In genomic region chr3:9703240-9703639, GRCh38 we compare ENCODE assay signal across 26 cellular contexts. TPM values are rescaled to one million over a fixed set of nuclear protein-coding genes. Genes with fewer than 3 reads are reported as not detected.
A peak's percentile ranks its signal among the peaks of the same experiment; 100 is the strongest.
DNase-seq lines count a peak whose midpoint lies in the region; ATAC-seq, FAIRE-seq and TF ChIP-seq lines count a peak whose summit lies in the region.
"Had no signal": no experiment of that assay in that cellular context is flagged by ENCODE, and none has a peak within 500 bp of the region (broad histone marks: within the 10 kb centered on the region; RNA-seq: fewer than 3 reads in every experiment).

No MANE protein-coding gene starts in this region.

- no peaks in the 10 kb centered on the region for H3K79me2 ChIP-seq in astrocyte (ENCODE audit: insufficient read depth, low read length)

- TF ChIP-seq EP300 in suprapubic skin (IDR thresholded peaks at IDR 0.05), result no peak

- in situ Hi-C loops in GM13977 (cut with MboI; ENCODE audit: low pct_unique_long_range_greater_than_20kb, low sequenced_read_pairs, unreplicated experiment), result no loop called here

- peaks cover 14% of the 10 kb centered on the region for H4K20me1 ChIP-seq in astrocyte (ENCODE audit: insufficient read depth, low read length)

- FAIRE-seq in astrocyte (lab: Jason Lieb, UNC), result no peak
- FAIRE-seq in GM12892 (lab: Jason Lieb, UNC), result no peak
- FAIRE-seq: A204.1, GM12891, keratinocyte had no signal

- intact Hi-C loops in activated naive CD4-positive, alpha-beta T cell treated with anti-CD3 and anti-CD28 coated beads for 36 hours (cut with micrococcal nuclease), result no loop called here
- intact Hi-C loops in naive thymus-derived CD4-positive, alpha-beta T cell (cut with micrococcal nuclease), result no loop called here

- ATAC-seq in naive thymus-derived CD4-positive, alpha-beta T cell, result no peak
- no peak for ATAC-seq in GM18909 (IDR thresholded peaks at IDR 0.05; ENCODE audit: poor library complexity, unreplicated experiment)

- H3K27ac ChIP-seq in astrocyte (ENCODE audit: low read depth, low read length) (no peak overlapping the region), suprapubic skin (no peak overlapping the region)
- no peak overlapping the region for H3K27ac ChIP-seq in naive thymus-derived CD4-positive, alpha-beta T cell (ENCODE audit: low read depth, low read length)
- H3K27ac ChIP-seq: brain microvascular endothelial cell, psoas muscle, skin epidermis, upper lobe of left lung had no signal

- TF ChIP-seq POLR2A in suprapubic skin (IDR thresholded peaks at IDR 0.05) (no peak), GM12892 (IDR thresholded peaks at IDR 0.05; ENCODE audit: low read depth, low read length) (no peak)

- H3K27me3 Mint-ChIP-seq in activated naive CD4-positive, alpha-beta T cell treated with anti-CD3 and anti-CD28 coated beads, Interleukin-2, amount 50 U/mL, for 24 hours, result peaks cover 8% of the 10 kb centered on the region
- peaks cover 21% of the 10 kb centered on the region for H3K27me3 Mint-ChIP-seq in activated naive CD4-positive, alpha-beta T cell treated with anti-CD3 and anti-CD28 coated beads for 36 hours (ENCODE audit: low read depth)
- H3K27me3 Mint-ChIP-seq in astrocyte (ENCODE audit: low read depth, unreplicated experiment), result peaks cover 36% of the 10 kb centered on the region
- peaks cover 13 to 44% (median 17%) of the 10 kb centered on the region in 5 donors for H3K27me3 Mint-ChIP-seq in naive thymus-derived CD4-positive, alpha-beta T cell

- H3K4me1 Mint-ChIP-seq in activated naive CD4-positive, alpha-beta T cell treated with anti-CD3 and anti-CD28 coated beads, Interleukin-2, amount 50 U/mL, for 24 hours, result peaks cover 9% of the 10 kb centered on the region
- H3K4me1 Mint-ChIP-seq in activated naive CD4-positive, alpha-beta T cell treated with anti-CD3 and anti-CD28 coated beads for 36 hours (ENCODE audit: low read depth), result peaks cover 8% of the 10 kb centered on the region
- no peaks in the 10 kb centered on the region for H3K4me1 Mint-ChIP-seq in astrocyte (ENCODE audit: low read depth, unreplicated experiment)
- H3K4me1 Mint-ChIP-seq in naive thymus-derived CD4-positive, alpha-beta T cell, result peaks cover 5 to 21% (median 10%) of the 10 kb centered on the region in 7 donors

- peak overlapping the region; percentile 87 for H3K4me2 ChIP-seq in astrocyte (ENCODE audit: low read length)

- no peak overlapping the region for H2AFZ ChIP-seq in astrocyte (ENCODE audit: low read depth, low read length)

- POLR2A ChIA-PET in naive thymus-derived CD4-positive, alpha-beta T cell (lab: Charles Lee), result no interaction called here

- no peak overlapping the region for H3K27ac Mint-ChIP-seq in activated naive CD4-positive, alpha-beta T cell treated with anti-CD3 and anti-CD28 coated beads, Interleukin-2, amount 50 U/mL, for 24 hours
- H3K27ac Mint-ChIP-seq in activated naive CD4-positive, alpha-beta T cell treated with anti-CD3 and anti-CD28 coated beads for 36 hours, result no peak overlapping the region
- no peak overlapping the region for H3K27ac Mint-ChIP-seq in astrocyte (ENCODE audit: unreplicated experiment)
- no peak overlapping the region for H3K27ac Mint-ChIP-seq in naive thymus-derived CD4-positive, alpha-beta T cell
- H3K27ac Mint-ChIP-seq: activated B cell treated with CpG ODN at 0.5 μM for 24 hours; activated CD4-positive, alpha-beta memory T cell treated with anti-CD3 and anti-CD28 coated beads for 36 hours had no signal

- H3K4me3 ChIP-seq in astrocyte (ENCODE audit: insufficient read depth, low read depth, low read length) (no peak overlapping the region), suprapubic skin (peak overlapping the region; percentile 49)
- no peak overlapping the region for H3K4me3 ChIP-seq in naive thymus-derived CD4-positive, alpha-beta T cell (ENCODE audit: low read length)

- no peak overlapping the region for H3K9ac ChIP-seq in astrocyte (ENCODE audit: low read length)

- H3K27me3 ChIP-seq in astrocyte (ENCODE audit: insufficient read depth, low read length) (peaks cover 13% of the 10 kb centered on the region), suprapubic skin (peaks cover 11% of the 10 kb centered on the region)
- peaks cover 0 to 5% of the 10 kb centered on the region in 2 donors for H3K27me3 ChIP-seq in naive thymus-derived CD4-positive, alpha-beta T cell (ENCODE audit: control insufficient read depth in 2 of 2, insufficient read depth in 2 of 2, low read length in 2 of 2)

- DNase-seq in activated naive CD4-positive, alpha-beta T cell treated with anti-CD3 and anti-CD28 coated beads for 36 hours, result no peak
- DNase-seq in astrocyte (ENCODE audit: low read depth), result no peak
- DNase-seq in naive thymus-derived CD4-positive, alpha-beta T cell, result no peak
- no peak for DNase-seq in suprapubic skin (ENCODE audit: low spot score in 2 of 2)
- no peak for DNase-seq in GM12892 (ENCODE audit: insufficient read length)
- DNase-seq in GM13977 (ENCODE audit: low spot score), result no peak
- DNase-seq: activated B cell treated with CpG ODN at 0.5 μM for 24 hours; activated CD4-positive, alpha-beta memory T cell treated with anti-CD3 and anti-CD28 coated beads for 36 hours; brain microvascular endothelial cell; COR-L47; effector CD4-positive, alpha-beta T cell; foreskin melanocyte; hippocampal formation; IMR-90; midbrain; NCI-H2081 treated with DMSO at 0.1 percent for 48 hours; psoas muscle had no signal

- H3K4me1 ChIP-seq in astrocyte (ENCODE audit: insufficient read depth, low read length) (peaks cover 9% of the 10 kb centered on the region), suprapubic skin (peaks cover 20% of the 10 kb centered on the region)
- peaks cover 7 to 9% of the 10 kb centered on the region in 2 donors for H3K4me1 ChIP-seq in naive thymus-derived CD4-positive, alpha-beta T cell (ENCODE audit: control insufficient read depth in 2 of 2, insufficient read depth in 2 of 2, low read length in 2 of 2)

- no peaks in the 10 kb centered on the region for H3K36me3 ChIP-seq in astrocyte (ENCODE audit: insufficient read depth, low read length)
- peaks cover 0 to 32% (median 5%) of the 10 kb centered on the region in 3 experiments for H3K36me3 ChIP-seq in naive thymus-derived CD4-positive, alpha-beta T cell (ENCODE audit: control insufficient read depth in 2 of 3, insufficient read depth in 3 of 3, low read length in 3 of 3)
- H3K36me3 ChIP-seq in suprapubic skin, result peaks cover 33% of the 10 kb centered on the region

- H3K36me3 Mint-ChIP-seq in activated naive CD4-positive, alpha-beta T cell treated with anti-CD3 and anti-CD28 coated beads, Interleukin-2, amount 50 U/mL, for 24 hours, result peaks cover 19% of the 10 kb centered on the region
- peaks cover 6% of the 10 kb centered on the region for H3K36me3 Mint-ChIP-seq in activated naive CD4-positive, alpha-beta T cell treated with anti-CD3 and anti-CD28 coated beads for 36 hours (ENCODE audit: low read depth)
- H3K36me3 Mint-ChIP-seq in astrocyte (ENCODE audit: low read depth, unreplicated experiment), result peaks cover 22% of the 10 kb centered on the region
- peaks cover 13 to 40% (median 31%) of the 10 kb centered on the region in 5 donors for H3K36me3 Mint-ChIP-seq in naive thymus-derived CD4-positive, alpha-beta T cell

- TF ChIP-seq CTCF in astrocyte (IDR thresholded peaks at IDR 0.05; ENCODE audit: insufficient read depth, low read depth, low read length) (no peak), suprapubic skin (IDR thresholded peaks at IDR 0.05) (no peak), GM13977 (IDR thresholded peaks at IDR 0.05; ENCODE audit: extremely low read depth, insufficient read depth, missing control alignments) (no peak)

- peak overlapping the region; percentile 8 for H3K4me3 Mint-ChIP-seq in activated naive CD4-positive, alpha-beta T cell treated with anti-CD3 and anti-CD28 coated beads, Interleukin-2, amount 50 U/mL, for 24 hours
- no peak overlapping the region for H3K4me3 Mint-ChIP-seq in activated naive CD4-positive, alpha-beta T cell treated with anti-CD3 and anti-CD28 coated beads for 36 hours
- H3K4me3 Mint-ChIP-seq in astrocyte (ENCODE audit: unreplicated experiment), result peak overlapping the region; percentile 20
- H3K4me3 Mint-ChIP-seq in naive thymus-derived CD4-positive, alpha-beta T cell, result peak overlapping the region in 7 of 10 donors; percentile 29 to 68 (median 55)
- H3K4me3 Mint-ChIP-seq: activated CD4-positive, alpha-beta memory T cell treated with anti-CD3 and anti-CD28 coated beads for 36 hours had no signal

- no peaks in the 10 kb centered on the region for H3K9me3 Mint-ChIP-seq in activated naive CD4-positive, alpha-beta T cell treated with anti-CD3 and anti-CD28 coated beads, Interleukin-2, amount 50 U/mL, for 24 hours
- no peaks in the 10 kb centered on the region for H3K9me3 Mint-ChIP-seq in activated naive CD4-positive, alpha-beta T cell treated with anti-CD3 and anti-CD28 coated beads for 36 hours
- peaks cover under 1% of the 10 kb centered on the region for H3K9me3 Mint-ChIP-seq in astrocyte (ENCODE audit: unreplicated experiment)
- peaks cover 0 to 3% (median 0%) of the 10 kb centered on the region in 11 donors for H3K9me3 Mint-ChIP-seq in naive thymus-derived CD4-positive, alpha-beta T cell
- H3K9me3 Mint-ChIP-seq: activated B cell treated with CpG ODN at 0.5 μM for 24 hours; activated CD4-positive, alpha-beta memory T cell treated with anti-CD3 and anti-CD28 coated beads for 36 hours had no signal

- WGBS in suprapubic skin, result 87% methylated on average over 4 of the region's 4 CpGs

- CTCF ChIA-PET in activated naive CD4-positive, alpha-beta T cell treated with anti-CD3 and anti-CD28 coated beads for 36 hours (lab: Charles Lee), result interaction anchor here (0.6 to 0.8 kb wide), 2 partner anchors 201 to 399 kb away, joined by 3 read pairs; no protein-coding TSS in a partner anchor
- CTCF ChIA-PET in naive thymus-derived CD4-positive, alpha-beta T cell (lab: Charles Lee), result interaction anchor here (0.5 kb wide), 1 partner anchor 160 kb away, joined by 5 read pairs; no protein-coding TSS in a partner anchor

- H3K9me3 ChIP-seq in astrocyte (ENCODE audit: insufficient read depth, low read depth, low read length), result no peaks in the 10 kb centered on the region
- H3K9me3 ChIP-seq in naive thymus-derived CD4-positive, alpha-beta T cell (ENCODE audit: control insufficient read depth in 2 of 3, low read length in 3 of 3), result no peaks in the 10 kb centered on the region
- no peaks in the 10 kb centered on the region for H3K9me3 ChIP-seq in suprapubic skin
- H3K9me3 ChIP-seq: psoas muscle, upper lobe of left lung had no signal

RNA-seq across cellular contexts. Expression of gene CPNE9, which starts 0.4 kb away (rescaled TPM):
- not detected for total RNA-seq in activated naive CD4-positive, alpha-beta T cell treated with anti-CD3 and anti-CD28 coated beads for 36 hours
- 0.20 TPM in 1 of 2 replicates, not detected in the other for total RNA-seq in astrocyte
- total RNA-seq in naive thymus-derived CD4-positive, alpha-beta T cell, result 1 to 10 TPM in 1 of 5 experiments, under 1 TPM in 2, not detected in 2; 0.16 to 1.2 (median 0.35) TPM
- under 1 TPM in 1 of 2 donors, not detected in 1; 0.67 TPM for polyA plus RNA-seq in naive thymus-derived CD4-positive, alpha-beta T cell
- 1 to 10 TPM in 2 of 4 donors, under 1 TPM in 2; 0.49 to 3.4 (median 2.1) TPM for total RNA-seq in suprapubic skin
- polyA plus RNA-seq in GM12892 (2012; ENCODE audit: missing spikeins), result not detected
- total RNA-seq: activated CD4-positive, alpha-beta memory T cell treated with anti-CD3 and anti-CD28 coated beads for 36 hours; chondrocyte; IMR-90; OCI-LY7; psoas muscle had no signal
- polyA plus RNA-seq: IMR-90, keratinocyte had no signal

RNA-seq across cellular contexts. Expression of gene BRPF1, which starts 28.3 kb away (rescaled TPM):
- 10 to 100 TPM; 16.8 to 19.4 TPM for total RNA-seq in activated naive CD4-positive, alpha-beta T cell treated with anti-CD3 and anti-CD28 coated beads for 36 hours
- 19.5 TPM in 2 replicates for total RNA-seq in astrocyte
- total RNA-seq in naive thymus-derived CD4-positive, alpha-beta T cell, result 10 to 100 TPM; 32.0 to 42.4 (median 39.5) TPM
- 10 to 100 TPM in 1 of 2 donors, 1 to 10 TPM in 1; 9.2 to 24.6 TPM for polyA plus RNA-seq in naive thymus-derived CD4-positive, alpha-beta T cell
- 10 to 100 TPM; 24.6 to 35.6 (median 29.4) TPM for total RNA-seq in suprapubic skin
- 6.1 TPM for polyA plus RNA-seq in GM12892 (2012; ENCODE audit: missing spikeins)

RNA-seq across cellular contexts. Expression of gene OGG1, which starts 46.5 kb away (rescaled TPM):
- 10 to 100 TPM; 26.1 to 28.5 TPM for total RNA-seq in activated naive CD4-positive, alpha-beta T cell treated with anti-CD3 and anti-CD28 coated beads for 36 hours
- total RNA-seq in astrocyte, result 15.3 and 17.9 TPM in 2 replicates
- total RNA-seq in naive thymus-derived CD4-positive, alpha-beta T cell, result 10 to 100 TPM; 18.8 to 42.9 (median 31.6) TPM
- 10 to 100 TPM; 18.4 to 26.8 TPM for polyA plus RNA-seq in naive thymus-derived CD4-positive, alpha-beta T cell
- total RNA-seq in suprapubic skin, result 10 to 100 TPM; 15.7 to 29.6 (median 25.5) TPM
- polyA plus RNA-seq in GM12892 (2012; ENCODE audit: missing spikeins), result 18.4 TPM

RNA-seq across cellular contexts. Expression of gene MTMR14, which starts 53.9 kb away (rescaled TPM):
- total RNA-seq in activated naive CD4-positive, alpha-beta T cell treated with anti-CD3 and anti-CD28 coated beads for 36 hours, result 10 to 100 TPM; 30.8 to 33.6 TPM
- total RNA-seq in astrocyte (27.5 and 27.6 TPM in 2 replicates), suprapubic skin (10 to 100 TPM; 27.9 to 45.3 (median 32.7) TPM)
- total RNA-seq in naive thymus-derived CD4-positive, alpha-beta T cell, result 10 to 100 TPM; 51.0 to 92.3 (median 74.5) TPM
- polyA plus RNA-seq in naive thymus-derived CD4-positive, alpha-beta T cell, result 10 to 100 TPM; 53.2 to 67.9 TPM
- polyA plus RNA-seq in GM12892 (2012; ENCODE audit: missing spikeins), result 29.5 TPM
